Comparison of ENCODE assay signal across 15 cellular contexts in genomic region chr4:84958434-84958833, GRCh38.
"Had no signal": no experiment of that assay in that cellular context is flagged by ENCODE, and none has a peak within 500 bp of the region (broad histone marks: within the 10 kb centered on the region; RNA-seq: fewer than 3 reads in every experiment).

No MANE protein-coding gene starts in this region.

- H3K27me3 ChIP-seq: colonic mucosa had no signal

- H3K4me3 Mint-ChIP-seq: activated naive CD8-positive, alpha-beta T cell; endodermal cell; natural killer cell treated with Interleukin-12 subunit alpha and Interleukin-12 subunit beta and Interleukin-15 and Interleukin-18, amount 100 ng/mL, for 72 hours; stimulated activated naive B cell treated with anti-CD40 and anti-IgM and Interleukin-4, amounts not matched to agents 10 μg/mL and 1 μg/mL and 100 μg/mL, for 72 hours had no signal

- H3K9me3 Mint-ChIP-seq: endodermal cell; stimulated activated naive B cell treated with anti-CD40 and anti-IgM and Interleukin-4, amounts not matched to agents 10 μg/mL and 1 μg/mL and 100 μg/mL, for 72 hours had no signal

- H3K36me3 Mint-ChIP-seq: activated naive CD8-positive, alpha-beta T cell; natural killer cell treated with Interleukin-12 subunit alpha and Interleukin-12 subunit beta and Interleukin-15 and Interleukin-18, amount 100 ng/mL, for 72 hours; stimulated activated naive B cell treated with anti-CD40 and anti-IgM and Interleukin-4, amounts not matched to agents 10 μg/mL and 1 μg/mL and 100 μg/mL, for 72 hours had no signal

- H3K36me3 ChIP-seq: colonic mucosa, thoracic aorta had no signal

- H3K4me3 ChIP-seq: colonic mucosa, thoracic aorta had no signal

- H3K4me1 Mint-ChIP-seq: stimulated activated naive B cell treated with anti-CD40 and anti-IgM and Interleukin-4, amounts not matched to agents 10 μg/mL and 1 μg/mL and 100 μg/mL, for 72 hours had no signal

- H3K27ac ChIP-seq: colonic mucosa, VCaP had no signal

- DNase-seq: activated CD4-positive, alpha-beta T cell treated with anti-CD3 and anti-CD28 coated beads for 1 hour; activated CD4-positive, alpha-beta T cell treated with anti-CD3 and anti-CD28 coated beads, Interleukin-2, amount 50 U/mL, for 48 hours; activated T-cell treated with anti-CD3 and anti-CD28 coated beads for 4 hours; amniotic stem cell; colonic mucosa; endodermal cell; erythroblast; stimulated activated naive B cell treated with anti-CD40 and anti-IgM and Interleukin-4, amounts not matched to agents 10 μg/mL and 1 μg/mL and 100 μg/mL, for 72 hours; SW 1271; T-helper 2 cell had no signal

- H3K9me3 ChIP-seq: colonic mucosa, thoracic aorta had no signal

- H3K27me3 Mint-ChIP-seq: natural killer cell treated with Interleukin-12 subunit alpha and Interleukin-12 subunit beta and Interleukin-15 and Interleukin-18, amount 100 ng/mL, for 72 hours had no signal

- H3K4me1 ChIP-seq: colonic mucosa had no signal

- H3K27ac Mint-ChIP-seq: activated naive CD8-positive, alpha-beta T cell; endodermal cell; natural killer cell treated with Interleukin-12 subunit alpha and Interleukin-12 subunit beta and Interleukin-15 and Interleukin-18, amount 100 ng/mL, for 72 hours; stimulated activated naive B cell treated with anti-CD40 and anti-IgM and Interleukin-4, amounts not matched to agents 10 μg/mL and 1 μg/mL and 100 μg/mL, for 72 hours had no signal

- ATAC-seq: natural killer cell treated with Interleukin-12 subunit alpha and Interleukin-12 subunit beta and Interleukin-15 and Interleukin-18, amount 100 ng/mL, for 72 hours; stimulated activated naive B cell treated with anti-CD40 and anti-IgM and Interleukin-4, amounts not matched to agents 10 μg/mL and 1 μg/mL and 100 μg/mL, for 72 hours had no signal

- FAIRE-seq: frontal cortex had no signal
